ENCODE assay signal across 1 cellular context in genomic region chr15:70016511-70016994, GRCh38.
A peak's percentile ranks its signal among the peaks of the same experiment; 100 is the strongest.
TF ChIP-seq lines count a peak whose summit lies in the region.

No MANE protein-coding gene starts in this region.

TF ChIP-seq in GM12878, 131 proteins besides CTCF, POLR2A, EP300 and RAD21 (continued from another document):
- no peak for TF ChIP-seq CUX1 (IDR thresholded peaks at IDR 0.05; ENCODE audit: insufficient replicate concordance, low read depth, low read length)
- no peak for TF ChIP-seq ZNF622 (IDR thresholded peaks at IDR 0.05)
- no peak for TF ChIP-seq SRF (IDR thresholded peaks at IDR 0.05; ENCODE audit: low read depth in 2 of 2, low read length in 2 of 2)
- no peak for TF ChIP-seq PAX8 (IDR thresholded peaks at IDR 0.05)
- no peak for TF ChIP-seq NFYA (IDR thresholded peaks at IDR 0.05; ENCODE audit: borderline replicate concordance, low read depth, low read length)
- peak; percentile 35 for TF ChIP-seq RUNX3 (IDR thresholded peaks at IDR 0.05; ENCODE audit: low read length)
- TF ChIP-seq REST (IDR thresholded peaks at IDR 0.05; ENCODE audit: low read depth, low read length) = no peak
- TF ChIP-seq BCL11A (IDR thresholded peaks at IDR 0.05; ENCODE audit: low read depth, low read length) = no peak
- no peak for TF ChIP-seq MEF2A (IDR thresholded peaks at IDR 0.05; ENCODE audit: insufficient read depth, low read depth, low read length)
- TF ChIP-seq SMAD5 (IDR thresholded peaks at IDR 0.05; ENCODE audit: low read depth) = no peak
- peak in 1 of 2 experiments; percentile 32; a peak in 1 of 4 replicates for TF ChIP-seq ETV6 (conservative IDR thresholded peaks at IDR 0.05 in 1 of 2, IDR thresholded peaks at IDR 0.05 in 1 of 2; ENCODE audit: borderline replicate concordance in 1 of 2, low read depth in 1 of 2)
- 0 out of 2 replicates have a peak, but pooled peaks have one; percentile 7 for TF ChIP-seq NR2F1 (conservative IDR thresholded peaks at IDR 0.05)
- peak; percentile 63 for TF ChIP-seq EED (IDR thresholded peaks at IDR 0.05; ENCODE audit: low read depth)
- TF ChIP-seq PAX5 (IDR thresholded peaks at IDR 0.05; ENCODE audit: borderline replicate concordance, low read depth, low read length) = peak; percentile 6; the same call in 1 of the 2 replicates
- TF ChIP-seq NFIC (IDR thresholded peaks at IDR 0.05; ENCODE audit: low read depth, low read length) = peak; percentile 34; the same call in 1 of the 2 replicates
- no peak for TF ChIP-seq MTA2 (IDR thresholded peaks at IDR 0.05; ENCODE audit: low read depth)
- TF ChIP-seq ATF2 (IDR thresholded peaks at IDR 0.05; ENCODE audit: low read length) = peak; percentile 50; the same call in 1 of the 2 replicates
- TF ChIP-seq POLR2AphosphoS2 (IDR thresholded peaks at IDR 0.05; ENCODE audit: low read depth, low read length) = no peak
- TF ChIP-seq SMAD1 (IDR thresholded peaks at IDR 0.05; ENCODE audit: low read depth, partially characterized antibody) = no peak
- no peak for TF ChIP-seq CBFB (IDR thresholded peaks at IDR 0.05; ENCODE audit: low read depth)
- TF ChIP-seq USF1 (IDR thresholded peaks at IDR 0.05; ENCODE audit: borderline replicate concordance, extremely low read length, insufficient read depth, low read depth, low read length) = peak; percentile 12
- no peak for TF ChIP-seq PML (IDR thresholded peaks at IDR 0.05; ENCODE audit: low read length)
- no peak for TF ChIP-seq CBX3 (IDR thresholded peaks at IDR 0.05; ENCODE audit: borderline replicate concordance, low read depth)
- TF ChIP-seq ELK1 (IDR thresholded peaks at IDR 0.05; ENCODE audit: low read depth, low read length) = no peak
- TF ChIP-seq TCF12 (IDR thresholded peaks at IDR 0.05; ENCODE audit: low read depth, low read length) = no peak
